ENCODE assay signal across 9 cellular contexts in the genomic region with DNA sequence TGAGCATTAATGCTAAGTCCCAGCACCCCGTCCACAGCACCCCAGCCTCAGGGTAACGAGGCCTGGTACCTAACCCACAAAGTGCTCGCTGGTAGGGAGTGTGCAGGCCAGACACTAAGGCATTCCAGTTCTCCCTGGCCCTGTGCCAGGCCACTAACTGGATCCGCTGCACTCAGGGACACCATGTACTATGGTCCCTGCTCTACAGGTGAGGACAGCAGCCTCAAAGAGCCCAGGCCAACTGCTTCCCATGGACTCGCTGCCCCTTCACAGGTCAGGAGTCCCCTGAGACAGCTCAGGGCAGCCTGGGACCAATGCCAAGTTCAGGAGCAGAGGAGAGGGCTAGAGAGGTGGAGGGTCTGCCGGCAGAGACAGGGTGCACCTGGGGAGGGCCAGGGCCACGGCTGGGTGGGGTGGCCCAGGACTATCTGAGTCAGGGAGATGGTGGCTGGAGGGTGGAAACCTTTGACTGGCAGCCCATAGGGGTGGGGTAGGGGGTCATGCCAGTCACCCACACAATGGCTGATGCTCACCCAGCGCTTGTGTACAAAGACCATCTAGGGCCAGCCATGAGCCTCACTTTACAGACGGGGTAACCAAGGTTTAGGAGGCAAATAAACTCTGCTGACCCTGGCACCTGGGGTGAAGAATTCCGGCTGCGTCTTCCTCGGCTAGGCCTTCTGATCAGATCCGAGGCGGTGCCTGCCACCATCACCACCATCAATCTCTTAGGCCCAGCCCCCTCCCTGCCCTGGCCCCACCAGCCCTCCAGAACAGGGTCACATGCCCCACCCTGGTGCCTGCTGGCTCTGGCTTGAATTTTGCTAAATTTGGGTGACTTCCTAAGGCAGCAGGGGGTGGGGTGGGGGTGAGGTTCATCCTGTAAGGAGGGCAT. TPM values are rescaled to one million over a fixed set of nuclear protein-coding genes. Genes with fewer than 3 reads are reported as not detected.
A peak's percentile ranks its signal among the peaks of the same experiment; 100 is the strongest.
DNase-seq lines count a peak whose midpoint lies in the region; ATAC-seq, FAIRE-seq and TF ChIP-seq lines count a peak whose summit lies in the region.
"Had no signal": no experiment of that assay in that cellular context is flagged by ENCODE, and none has a peak within 500 bp of the region (broad histone marks: within the 10 kb centered on the region; RNA-seq: fewer than 3 reads in every experiment).

No MANE protein-coding gene starts in this region.

- H2AK5ac ChIP-seq in mesendoderm (ENCODE audit: low read length), result no peak overlapping the region

- POLR2A ChIA-PET in endothelial cell of umbilical vein (lab: Charles Lee), result no interaction called here

- peaks cover 62% of the 10 kb centered on the region for H3K79me2 ChIP-seq in endothelial cell of umbilical vein (ENCODE audit: control insufficient read depth, insufficient read depth, low read length)
- no peaks in the 10 kb centered on the region for H3K79me2 ChIP-seq in mesendoderm (ENCODE audit: control insufficient read depth, insufficient read depth, low read length)

- H2BK15ac ChIP-seq in mesendoderm (replicated peaks; ENCODE audit: low read depth), result no peak overlapping the region

- CTCF ChIA-PET in endothelial cell of umbilical vein (lab: Charles Lee), result interaction anchor here (0.9 to 1.4 kb wide), 2 partner anchors 36 to 68 kb away, joined by 4 to 5 read pairs; no protein-coding TSS in a partner anchor

- H3K9me1 ChIP-seq in endothelial cell of umbilical vein (replicated peaks; ENCODE audit: control insufficient read depth, extremely low read depth, insufficient read depth, low read length), result no peaks in the 10 kb centered on the region

- H3K4me2 ChIP-seq in endothelial cell of umbilical vein (ENCODE audit: insufficient read depth, low read length) (peak overlapping the region; percentile 59), mesendoderm (ENCODE audit: low read length) (peak overlapping the region; percentile 78)

- H3K56ac ChIP-seq in mesendoderm (ENCODE audit: low read length), result peak overlapping the region; percentile 67

- no peak for FAIRE-seq in endothelial cell of umbilical vein (lab: Jason Lieb, UNC)

- intact Hi-C loops in endothelial cell of umbilical vein (cut with micrococcal nuclease), result loop anchor here (1.0 to 10.0 kb wide), 4 partner anchors 35 to 225 kb away; no protein-coding TSS in a partner anchor

- no TSS peak for BruUV-seq in endothelial cell of umbilical vein (replicated peaks; lab: Mats Ljungman, UMichigan)

- no peak overlapping the region for H2AFZ ChIP-seq in endothelial cell of umbilical vein (ENCODE audit: low read depth, low read length)

- no peak overlapping the region for H4K8ac ChIP-seq in mesendoderm (ENCODE audit: low read depth, low read length)

- no peaks in the 10 kb centered on the region for H4K20me1 ChIP-seq in endothelial cell of umbilical vein (replicated peaks; ENCODE audit: control insufficient read depth, extremely low read depth, insufficient read depth, low read length)

- peak; percentile 3 for DNase-seq in NCI-H1105 (lab: John Stamatoyannopoulos, UW)
- DNase-seq in endothelial cell of umbilical vein (ENCODE audit: low read depth, low spot score), result no peak
- DNase-seq in mesendoderm, result peak; percentile 14
- no peak for DNase-seq in cerebellum (ENCODE audit: low spot score)
- DNase-seq in HuH-7.5 (ENCODE audit: low spot score), result no peak
- DNase-seq in islet precursor cell, result no peak

- no peak overlapping the region for H3K18ac ChIP-seq in mesendoderm (ENCODE audit: low read length)

- no peaks in the 10 kb centered on the region for H3K36me3 ChIP-seq in endothelial cell of umbilical vein (ENCODE audit: control insufficient read depth in 2 of 2, extremely low read depth in 1 of 2, insufficient read depth in 2 of 2, low read length in 2 of 2)
- H3K36me3 ChIP-seq in mesendoderm (ENCODE audit: control insufficient read depth, insufficient read depth, low read length), result no peaks in the 10 kb centered on the region

- no peak for TF ChIP-seq POLR2A in endothelial cell of umbilical vein (IDR thresholded peaks at IDR 0.05; ENCODE audit: low read depth, low read length)

- H3K27me3 ChIP-seq in endothelial cell of umbilical vein (ENCODE audit: control insufficient read depth in 2 of 2, insufficient read depth in 2 of 2, low read length in 2 of 2), result no peaks in the 10 kb centered on the region
- no peaks in the 10 kb centered on the region for H3K27me3 ChIP-seq in mesendoderm (ENCODE audit: insufficient read depth, low read length, poor library complexity)

- ATAC-seq in GM21825 (IDR thresholded peaks at IDR 0.05; ENCODE audit: unreplicated experiment), result no peak

- H3K9me3 ChIP-seq in endothelial cell of umbilical vein (replicated peaks; ENCODE audit: control insufficient read depth, insufficient read depth, low read length), result no peaks in the 10 kb centered on the region

- no peak overlapping the region for H2BK5ac ChIP-seq in mesendoderm (ENCODE audit: low read length)

- no peak overlapping the region for H3K4ac ChIP-seq in mesendoderm (ENCODE audit: low read depth, low read length)

- no peak overlapping the region for H2BK120ac ChIP-seq in mesendoderm (ENCODE audit: low read depth, low read length)

- no peak overlapping the region for H3K23ac ChIP-seq in mesendoderm (ENCODE audit: low read length)

- H3K4me3 ChIP-seq in endothelial cell of umbilical vein (replicated peaks in 1 of 3; ENCODE audit: insufficient read depth in 1 of 3, low read depth in 1 of 3, low read length in 3 of 3) (peak overlapping the region; percentile 9 to 54 (median 29)), mesendoderm (ENCODE audit: low read length) (no peak overlapping the region)

- H3K4me1 ChIP-seq in endothelial cell of umbilical vein (ENCODE audit: control insufficient read depth, extremely low read depth, insufficient read depth, low read length), result peaks cover 4% of the 10 kb centered on the region
- H3K4me1 ChIP-seq in mesendoderm (ENCODE audit: control insufficient read depth, low read depth, low read length), result peaks cover 10% of the 10 kb centered on the region

- TF ChIP-seq CTCF in endothelial cell of umbilical vein (IDR thresholded peaks at IDR 0.05; ENCODE audit: extremely low read depth in 1 of 2, insufficient read depth in 1 of 2, low read depth in 1 of 2, low read length in 2 of 2), result no peak

- H4K5ac ChIP-seq in mesendoderm (ENCODE audit: low read length), result no peak overlapping the region

- WGBS in mesendoderm (ENCODE audit: extremely low coverage, insufficient coverage, low lambda C conversion rate), result no CpG with 5 or more reads among the region's 14 CpGs

- H3K9ac ChIP-seq in endothelial cell of umbilical vein (replicated peaks; ENCODE audit: extremely low read depth, insufficient read depth, low read length) (no peak overlapping the region), mesendoderm (ENCODE audit: low read length) (peak overlapping the region; percentile 51)

- peaks cover 1% of the 10 kb centered on the region for H3K79me1 ChIP-seq in mesendoderm (ENCODE audit: low read length)

- H3K27ac ChIP-seq in endothelial cell of umbilical vein (ENCODE audit: insufficient read depth, low read depth, low read length), result no peak overlapping the region
- no peak overlapping the region for H3K27ac ChIP-seq in mesendoderm (ENCODE audit: low read depth, low read length)
- H3K27ac ChIP-seq in temporal lobe (ENCODE audit: low read depth, low read length), result peak overlapping the region; percentile 61

- dilution Hi-C loops in endothelial cell of umbilical vein (cut with MboI; ENCODE audit: extremely low pct_ligation_motif_present, low sequenced_read_pairs), result no loop called here

TF ChIP-seq in endothelial cell of umbilical vein, 7 proteins besides CTCF, POLR2A, EP300 and RAD21:
- TF ChIP-seq MYC (IDR thresholded peaks at IDR 0.05; ENCODE audit: low read depth, low read length), result no peak

RNA-seq across cellular contexts. Expression of a gene that starts 5.6 kb away (rescaled TPM):
- total RNA-seq in endothelial cell of umbilical vein (30.2 and 37.7 TPM in 2 replicates), temporal lobe (25.8 TPM), cerebellum (31.9 TPM)
- polyA plus RNA-seq in endothelial cell of umbilical vein, result 8.6 and 8.7 TPM in 2 replicates
- polyA plus RNA-seq in endothelial cell of umbilical vein (2011; cell fraction: cytosol; rRNA removed), result 5.1 and 7.4 TPM in 2 replicates
- polyA plus RNA-seq in endothelial cell of umbilical vein (2011; cell fraction: nucleus; rRNA removed), result 44.8 and 50.4 TPM in 2 replicates
- 12.2 and 21.7 TPM in 2 replicates for polyA plus RNA-seq in endothelial cell of umbilical vein (2012)
- polyA minus RNA-seq in endothelial cell of umbilical vein, result 11.6 and 15.5 TPM in 2 replicates
- polyA minus RNA-seq in endothelial cell of umbilical vein (2011; cell fraction: cytosol; rRNA and poly(A)+ RNA removed), result 30.7 TPM
- 29.0 and 47.7 TPM in 2 replicates for polyA minus RNA-seq in endothelial cell of umbilical vein (2011; cell fraction: nucleus; rRNA and poly(A)+ RNA removed)
- 1.7 TPM for polyA plus RNA-seq in mesendoderm (2013, experiment 1 of 2)
- polyA plus RNA-seq in mesendoderm (2013, experiment 2 of 2), result 1.4 TPM

RNA-seq across cellular contexts. Expression of a gene that starts 59.1 kb away (rescaled TPM):
- total RNA-seq in endothelial cell of umbilical vein, result not detected in 2 replicates
- polyA plus RNA-seq in endothelial cell of umbilical vein, result not detected in 2 replicates
- polyA plus RNA-seq in endothelial cell of umbilical vein (2011; cell fraction: cytosol; rRNA removed), result not detected in 2 replicates
- polyA plus RNA-seq in endothelial cell of umbilical vein (2011; cell fraction: nucleus; rRNA removed), result not detected in 2 replicates
- polyA plus RNA-seq in endothelial cell of umbilical vein (2012), result not detected in 2 replicates
- not detected in 2 replicates for polyA minus RNA-seq in endothelial cell of umbilical vein
- polyA minus RNA-seq in endothelial cell of umbilical vein (2011; cell fraction: cytosol; rRNA and poly(A)+ RNA removed), result not detected
- not detected in 2 replicates for polyA minus RNA-seq in endothelial cell of umbilical vein (2011; cell fraction: nucleus; rRNA and poly(A)+ RNA removed)
- not detected for polyA plus RNA-seq in mesendoderm (2013, experiment 1 of 2)
- not detected for polyA plus RNA-seq in mesendoderm (2013, experiment 2 of 2)
- not detected for total RNA-seq in temporal lobe
- not detected for total RNA-seq in cerebellum
- total RNA-seq: HT1080 had no signal

Comparison
In these comparisons a context has a peak if more than half of its experiments do, and no peak if none do; other contexts are left out.
1. DNase-seq: peak in NCI-H1105 (single experiment) and mesendoderm (single experiment); none in endothelial cell of umbilical vein (single experiment), cerebellum (single experiment), HuH-7.5 (single experiment) and islet precursor cell (single experiment).